ENCODE assay signal across 25 cellular contexts in genomic region chr10:48548531-48549135, GRCh38. TPM values are rescaled to one million over a fixed set of nuclear protein-coding genes. Genes with fewer than 3 reads are reported as not detected.
"Had no signal": no experiment of that assay in that cellular context is flagged by ENCODE, and none has a peak within 500 bp of the region (broad histone marks: within the 10 kb centered on the region; RNA-seq: fewer than 3 reads in every experiment).

No MANE protein-coding gene starts in this region.

- H3K4me2 ChIP-seq: hepatocyte, smooth muscle cell had no signal

- H3K9me3 ChIP-seq: gastrocnemius medialis, pancreas, prostate gland, stomach, tibial nerve had no signal

- H3K4me3 ChIP-seq: dorsolateral prefrontal cortex, gastrocnemius medialis, hepatocyte, pancreas, prostate gland, smooth muscle cell, stomach, tibial nerve had no signal

- H3K36me3 ChIP-seq: gastrocnemius medialis, pancreas, prostate gland, stomach, tibial nerve had no signal

- H3K79me2 ChIP-seq: hepatocyte had no signal

- DNase-seq: activated CD4-positive, alpha-beta memory T cell treated with anti-CD3 and anti-CD28 coated beads for 36 hours; activated CD4-positive, alpha-beta T cell treated with anti-CD3 and anti-CD28 coated beads, Interleukin-2, amount 10 ng/mL, durations not matched to agents 24 days and 14 days; activated CD4-positive, CD25-positive, alpha-beta regulatory T cell treated with anti-CD3 and anti-CD28 coated beads, Interleukin-2, amount 50 U/mL, for 72 hours; activated T-cell treated with anti-CD3 and anti-CD28 coated beads, Interleukin-2, amount 50 U/mL, for 48 hours; effector memory CD4-positive, alpha-beta T cell; erythroblast; gastrocnemius medialis; left cardiac atrium; left ventricle myocardium superior; retina; stimulated activated CD4-positive, alpha-beta T cell treated with anti-CD3 and anti-CD28 coated beads, Interleukin-1b, Interleukin-23, amount 100 ng/mL, for 48 hours; stimulated activated CD4-positive, alpha-beta T cell treated with anti-CD3 and anti-CD28 coated beads, Interleukin-4, amount 100 ng/mL, for 4 hours; stimulated activated CD8-positive, alpha-beta memory T cell treated with anti-CD3 and anti-CD28 coated beads, Interleukin-4, amount 100 ng/mL, for 48 hours; stomach; T-helper 17 cell had no signal

- H3K27me3 Mint-ChIP-seq: activated CD4-positive, alpha-beta memory T cell treated with anti-CD3 and anti-CD28 coated beads for 36 hours; activated CD4-positive, alpha-beta T cell treated with anti-CD3 and anti-CD28 coated beads, Interleukin-2, amount 10 ng/mL, durations not matched to agents 24 days and 14 days; stimulated activated memory B cell treated with anti-CD40 and anti-IgM and Interleukin-4, amounts not matched to agents 10 μg/mL and 1 μg/mL and 100 μg/mL, for 72 hours had no signal

- H3K27ac ChIP-seq: gastrocnemius medialis, hepatocyte, pancreas, prostate gland, stomach, tibial nerve had no signal

- H3K36me3 Mint-ChIP-seq: activated CD4-positive, alpha-beta memory T cell treated with anti-CD3 and anti-CD28 coated beads for 36 hours; activated naive CD4-positive, alpha-beta T cell treated with anti-CD3 and anti-CD28 coated beads, Interleukin-2, amount 50 U/mL, for 72 hours; stimulated activated memory B cell treated with anti-CD40 and anti-IgM and Interleukin-4, amounts not matched to agents 10 μg/mL and 1 μg/mL and 100 μg/mL, for 72 hours had no signal

- H3K27ac Mint-ChIP-seq: activated CD4-positive, alpha-beta memory T cell treated with anti-CD3 and anti-CD28 coated beads for 36 hours; activated CD4-positive, alpha-beta T cell treated with anti-CD3 and anti-CD28 coated beads, Interleukin-2, amount 10 ng/mL, durations not matched to agents 24 days and 14 days; activated naive CD4-positive, alpha-beta T cell treated with anti-CD3 and anti-CD28 coated beads, Interleukin-2, amount 50 U/mL, for 72 hours; activated T-helper 2 cell treated with anti-CD3 and anti-CD28 coated beads, Interferon-gamma antibody, Interleukin-2, Interleukin-4, amounts not matched to agents 10 μg/mL and 5 μg/mL and 100 μg/mL, durations not matched to agents 14 hours and 24 hours and 36 hours; nephron; stimulated activated memory B cell treated with anti-CD40 and anti-IgM and Interleukin-4, amounts not matched to agents 10 μg/mL and 1 μg/mL and 100 μg/mL, for 72 hours; T-helper 17 cell had no signal

- H3K4me1 ChIP-seq: gastrocnemius medialis, pancreas, prostate gland had no signal

- H3K4me1 Mint-ChIP-seq: activated CD4-positive, alpha-beta T cell treated with anti-CD3 and anti-CD28 coated beads, Interleukin-2, amount 10 ng/mL, durations not matched to agents 24 days and 14 days; nephron had no signal

- H3K27me3 ChIP-seq: dorsolateral prefrontal cortex, gastrocnemius medialis, hepatocyte, pancreas, stomach, tibial nerve had no signal

- H3K4me3 Mint-ChIP-seq: activated CD4-positive, alpha-beta memory T cell treated with anti-CD3 and anti-CD28 coated beads for 36 hours; activated CD4-positive, alpha-beta T cell treated with anti-CD3 and anti-CD28 coated beads, Interleukin-2, amount 10 ng/mL, durations not matched to agents 24 days and 14 days; nephron; stimulated activated memory B cell treated with anti-CD40 and anti-IgM and Interleukin-4, amounts not matched to agents 10 μg/mL and 1 μg/mL and 100 μg/mL, for 72 hours; T-helper 17 cell had no signal

- H2AFZ ChIP-seq: hepatocyte had no signal

- ATAC-seq: activated naive CD4-positive, alpha-beta T cell treated with anti-CD3 and anti-CD28 coated beads, Interleukin-2, amount 50 U/mL, for 72 hours; gastrocnemius medialis; left cardiac atrium; left ventricle myocardium superior; pancreas; stimulated activated memory B cell treated with anti-CD40 and anti-IgM and Interleukin-4, amounts not matched to agents 10 μg/mL and 1 μg/mL and 100 μg/mL, for 72 hours; T-helper 17 cell had no signal

- H3K9me3 Mint-ChIP-seq: activated CD4-positive, alpha-beta memory T cell treated with anti-CD3 and anti-CD28 coated beads for 36 hours; activated CD4-positive, alpha-beta T cell treated with anti-CD3 and anti-CD28 coated beads, Interleukin-2, amount 10 ng/mL, durations not matched to agents 24 days and 14 days; activated naive CD4-positive, alpha-beta T cell treated with anti-CD3 and anti-CD28 coated beads, Interleukin-2, amount 50 U/mL, for 72 hours; activated T-helper 2 cell treated with anti-CD3 and anti-CD28 coated beads, Interferon-gamma antibody, Interleukin-2, Interleukin-4, amounts not matched to agents 10 μg/mL and 5 μg/mL and 100 μg/mL, durations not matched to agents 14 hours and 24 hours and 36 hours; nephron; stimulated activated memory B cell treated with anti-CD40 and anti-IgM and Interleukin-4, amounts not matched to agents 10 μg/mL and 1 μg/mL and 100 μg/mL, for 72 hours had no signal

RNA-seq across cellular contexts. Expression of gene ARHGAP22, which starts 56.2 kb away (rescaled TPM):
- total RNA-seq: activated CD4-positive, alpha-beta memory T cell treated with anti-CD3 and anti-CD28 coated beads for 36 hours; activated CD4-positive, alpha-beta T cell treated with anti-CD3 and anti-CD28 coated beads, Interleukin-2, amount 10 ng/mL, durations not matched to agents 24 days and 14 days; activated naive CD4-positive, alpha-beta T cell treated with anti-CD3 and anti-CD28 coated beads, Interleukin-2, amount 50 U/mL, for 72 hours had no signal
